ENCODE assay signal across 9 cellular contexts in genomic region chr1:91684599-91685196, GRCh38.
DNase-seq lines count a peak whose midpoint lies in the region; ATAC-seq and TF ChIP-seq lines count a peak whose summit lies in the region.
"Had no signal": no experiment of that assay in that cellular context is flagged by ENCODE, and none has a peak within 500 bp of the region (broad histone marks: within the 10 kb centered on the region; RNA-seq: fewer than 3 reads in every experiment).

No MANE protein-coding gene starts in this region.

- in situ Hi-C loops in KBM-7 (cut with MboI; ENCODE audit: low pct_unique_long_range_greater_than_20kb, low sequenced_read_pairs) = no loop called here

- peaks cover 28 to 35% of the 10 kb centered on the region in 2 donors for H3K4me1 Mint-ChIP-seq in effector memory CD8-positive, alpha-beta T cell (ENCODE audit: low read depth in 2 of 2)
- peaks cover 71% of the 10 kb centered on the region for H3K4me1 Mint-ChIP-seq in neural crest cell

- no peaks in the 10 kb centered on the region for H3K27me3 Mint-ChIP-seq in effector memory CD8-positive, alpha-beta T cell
- H3K27me3 Mint-ChIP-seq in neural crest cell (ENCODE audit: low read depth) = no peaks in the 10 kb centered on the region

- WGBS in prostate gland = 36% methylated on average over 6 of the region's 6 CpGs

- no peaks in the 10 kb centered on the region for H3K9me3 ChIP-seq in prostate gland

- H3K27ac Mint-ChIP-seq in effector memory CD8-positive, alpha-beta T cell = peak overlapping the region; percentile 86 to 88
- peak overlapping the region; percentile 85 for H3K27ac Mint-ChIP-seq in neural crest cell (ENCODE audit: unreplicated experiment)

- no peak overlapping the region for H3K27ac ChIP-seq in prostate gland

- peak overlapping the region; percentile 49 to 65 for H3K4me3 Mint-ChIP-seq in effector memory CD8-positive, alpha-beta T cell
- H3K4me3 Mint-ChIP-seq in neural crest cell = peak overlapping the region; percentile 32

- no peaks in the 10 kb centered on the region for H3K36me3 ChIP-seq in prostate gland

- peaks cover 36% of the 10 kb centered on the region for H3K36me3 Mint-ChIP-seq in effector memory CD8-positive, alpha-beta T cell (ENCODE audit: insufficient read depth)
- no peaks in the 10 kb centered on the region for H3K36me3 Mint-ChIP-seq in neural crest cell (ENCODE audit: low read depth)

- H3K9me3 Mint-ChIP-seq in effector memory CD8-positive, alpha-beta T cell = no peaks in the 10 kb centered on the region
- no peaks in the 10 kb centered on the region for H3K9me3 Mint-ChIP-seq in neural crest cell

- intact Hi-C loops in prostate gland (cut with DNase I) = no loop called here

- no peaks in the 10 kb centered on the region for H3K4me1 ChIP-seq in prostate gland (replicated peaks)

- no peak for TF ChIP-seq POLR2A in prostate gland (IDR thresholded peaks at IDR 0.05)

- no peak overlapping the region for H3K4me3 ChIP-seq in GM12865 (ENCODE audit: low read depth, low read length)
- no peak overlapping the region for H3K4me3 ChIP-seq in prostate gland

- peak; percentile 80 for ATAC-seq in effector memory CD8-positive, alpha-beta T cell (replicated peaks)

- H3K27me3 ChIP-seq in prostate gland (replicated peaks; ENCODE audit: insufficient read depth) = no peaks in the 10 kb centered on the region

- TF ChIP-seq CTCF in GM12865 (IDR thresholded peaks at IDR 0.05; ENCODE audit: insufficient read depth, low read depth, low read length, missing control alignments) (no peak), neural crest cell (conservative IDR thresholded peaks at IDR 0.05) (no peak), prostate gland (IDR thresholded peaks at IDR 0.05) (no peak)

- DNase-seq in GM12865 (ENCODE audit: low read depth) (peak; percentile 42), KBM-7 (peak; percentile 43), neural crest cell (ENCODE audit: low read depth, low spot score) (no peak), prostate gland (ENCODE audit: low spot score) (no peak), NCI-H226 (no peak), DMS114 treated with DMSO at 0.1 percent for 48 hours (lab: John Stamatoyannopoulos, UW; ENCODE audit: unreplicated experiment) (no peak), NCI-H2171 treated with DMSO at 0.1 percent for 48 hours (lab: John Stamatoyannopoulos, UW) (no peak)
- peak in 1 of 3 experiments; percentile 8 for DNase-seq in effector memory CD8-positive, alpha-beta T cell
- DNase-seq: NCI-H1092 treated with DMSO at 0.1 percent for 48 hours had no signal

Comparison
In these comparisons a context has a peak if more than half of its experiments do, and no peak if none do; other contexts are left out.
1. DNase-seq: peak in GM12865 (single experiment) and KBM-7 (single experiment); none in neural crest cell (single experiment), prostate gland (single experiment), NCI-H226 (single experiment), DMS114 treated with DMSO at 0.1 percent for 48 hours (single experiment) and NCI-H2171 treated with DMSO at 0.1 percent for 48 hours (single experiment).